In the genomic region with DNA sequence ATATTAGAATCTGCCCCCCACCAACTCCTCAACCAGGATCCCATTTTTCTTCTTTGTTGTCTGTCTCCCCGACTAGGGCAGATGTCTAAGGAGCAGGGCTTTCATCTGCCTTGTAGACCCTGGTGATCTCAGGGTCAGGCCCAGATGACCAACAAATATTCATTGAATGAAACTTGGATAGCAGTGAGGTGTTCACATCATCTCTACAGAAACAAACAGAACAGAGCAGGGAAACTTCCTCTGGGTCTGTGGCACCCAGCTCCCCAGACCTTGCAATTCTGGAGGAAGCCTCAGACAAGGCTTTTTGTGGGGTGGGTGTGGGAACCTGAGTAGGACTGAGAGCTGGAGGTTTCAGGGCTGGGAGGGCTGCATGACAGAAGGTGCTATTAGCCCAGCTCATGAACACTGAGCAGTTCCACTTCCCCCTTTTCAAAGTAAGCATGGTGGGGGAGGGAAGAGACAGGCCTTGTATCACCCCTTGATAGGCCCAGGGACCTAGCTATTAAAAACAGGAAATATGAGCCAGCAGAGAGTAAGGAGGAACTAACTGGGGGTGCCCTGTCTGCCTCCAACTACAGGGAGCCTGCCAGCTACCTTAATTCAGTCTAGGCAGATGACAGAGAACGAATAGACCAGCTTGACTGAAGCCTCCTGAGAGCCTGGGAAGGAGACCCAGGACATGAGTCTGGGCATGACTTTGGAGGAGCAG, we compare ENCODE assay signal across 8 cellular contexts. TPM values are rescaled to one million over a fixed set of nuclear protein-coding genes. Genes with fewer than 3 reads are reported as not detected.
DNase-seq lines count a peak whose midpoint lies in the region; ATAC-seq and TF ChIP-seq lines count a peak whose summit lies in the region.

No MANE protein-coding gene starts in this region.

- no peaks in the 10 kb centered on the region for H3K36me3 ChIP-seq in vagina

- H3K9me3 ChIP-seq in vagina, result no peaks in the 10 kb centered on the region

- H3K27ac ChIP-seq in vagina, result no peak overlapping the region

- no peak for TF ChIP-seq CTCF in Calu3 (IDR thresholded peaks at IDR 0.05; ENCODE audit: unreplicated experiment)
- no peak for TF ChIP-seq CTCF in vagina (IDR thresholded peaks at IDR 0.05)

- H3K27me3 Mint-ChIP-seq in Calu3 (ENCODE audit: unreplicated experiment), result no peaks in the 10 kb centered on the region

- DNase-seq in Calu3 (no peak), iris pigment epithelial cell (ENCODE audit: low read depth) (peak; percentile 34), T-helper 9 cell (no peak), NCI-H526 treated with DMSO at 0.1 percent for 48 hours (lab: John Stamatoyannopoulos, UW) (no peak), vagina (ENCODE audit: extremely low spot score in 2 of 2) (no peak)

- no peaks in the 10 kb centered on the region for H3K9me3 Mint-ChIP-seq in Calu3 (ENCODE audit: low read depth, unreplicated experiment)

- no peaks in the 10 kb centered on the region for H3K27me3 ChIP-seq in vagina

- H3K4me1 Mint-ChIP-seq in Calu3 (ENCODE audit: low read depth, unreplicated experiment), result peaks cover 18% of the 10 kb centered on the region

- intact Hi-C loops in Calu3 (cut with micrococcal nuclease; ENCODE audit: unreplicated experiment) (loop anchor here (5.0 kb wide), 1 partner anchor 41 kb away; no protein-coding TSS in a partner anchor), vagina (cut with DNase I) (loop anchor here (5.0 kb wide), 1 partner anchor 101 kb away; no protein-coding TSS in a partner anchor)

- H3K4me3 Mint-ChIP-seq in Calu3 (ENCODE audit: low read depth, unreplicated experiment), result no peak overlapping the region

- peaks cover 9% of the 10 kb centered on the region for H3K4me1 ChIP-seq in vagina

- peak overlapping the region; percentile 70 for H3K27ac Mint-ChIP-seq in Calu3 (ENCODE audit: unreplicated experiment)

- TF ChIP-seq POLR2A in GM19099 (IDR thresholded peaks at IDR 0.05; ENCODE audit: extremely low read depth, insufficient read length, low read depth) (peak; percentile 66), Raji (IDR thresholded peaks at IDR 0.05; ENCODE audit: insufficient read depth, low read depth, low read length) (peak; percentile 81), vagina (IDR thresholded peaks at IDR 0.05) (no peak)

- no TSS peak for BruUV-seq in Calu3 (replicated peaks; lab: Mats Ljungman, UMichigan)

- CTCF ChIA-PET in Calu3 (lab: Charles Lee), result interaction anchor here (0.6 to 2.8 kb wide), 40 partner anchors 9 to 1556 kb away, joined by 3 to 61 read pairs (median 5); a partner anchor contains a TSS

- H3K4me3 ChIP-seq in vagina, result no peak overlapping the region

- no peaks in the 10 kb centered on the region for H3K36me3 Mint-ChIP-seq in Calu3 (ENCODE audit: insufficient read depth, unreplicated experiment)

- peak; percentile 92 for ATAC-seq in HG03066 (IDR thresholded peaks at IDR 0.05; ENCODE audit: low read depth, unreplicated experiment)

RNA-seq across cellular contexts. Expression of a gene that starts 37.3 kb away (rescaled TPM):
- total RNA-seq in Calu3 (2022) (129 and 152 TPM in 2 replicates), vagina (38.1 TPM)

Comparison
In these comparisons a context has a peak if more than half of its experiments do, and no peak if none do; other contexts are left out.
1. POLR2A ChIP-seq: peak in GM19099 (single experiment) and Raji (single experiment); none in vagina (0 of 2).